Comparison of ENCODE assay signal across 8 cellular contexts in genomic region chr10:100370976-100371706, GRCh38. TPM values are rescaled to one million over a fixed set of nuclear protein-coding genes. Genes with fewer than 3 reads are reported as not detected.
A peak's percentile ranks its signal among the peaks of the same experiment; 100 is the strongest.
DNase-seq lines count a peak whose midpoint lies in the region; ATAC-seq and TF ChIP-seq lines count a peak whose summit lies in the region.

No MANE protein-coding gene starts in this region.

- H3K4me1 ChIP-seq in MM.1S (ENCODE audit: low read length): peaks cover 44% of the 10 kb centered on the region

- H3K9me3 ChIP-seq in MM.1S (replicated peaks; ENCODE audit: insufficient read depth, low read length): no peaks in the 10 kb centered on the region

- ATAC-seq in HG03097 (IDR thresholded peaks at IDR 0.05; ENCODE audit: low FRiP score, unreplicated experiment): no peak

- H3K36me3 ChIP-seq in MM.1S (replicated peaks; ENCODE audit: insufficient read depth, low read length): no peaks in the 10 kb centered on the region

- H3F3A ChIP-seq in MM.1S (ENCODE audit: insufficient read depth, low read length): peaks cover 26% of the 10 kb centered on the region

- DNase-seq in CMK (ENCODE audit: low read depth): peak; percentile 55
- DNase-seq in MM.1S: peak; percentile 34
- DNase-seq in activated CD4-positive, alpha-beta T cell treated with anti-CD3 and anti-CD28 coated beads, Interleukin-2, amount 50 U/mL, for 4 hours: peak; percentile 16 to 20
- DNase-seq in dedifferentiated amniotic fluid mesenchymal stem cell (ENCODE audit: extremely low spot score): peak; percentile 71
- DNase-seq in lower leg skin (ENCODE audit: low spot score in 2 of 2): peak; percentile 84 to 96
- DNase-seq in stimulated activated CD4-positive, alpha-beta T cell treated with anti-CD3 and anti-CD28 coated beads, Interleukin-4, amount 100 ng/mL, for 24 hours: peak; percentile 56
- no peak for DNase-seq in NCI-H1436 (lab: John Stamatoyannopoulos, UW)

- peak overlapping the region; percentile 57 for H3K9ac ChIP-seq in MM.1S (ENCODE audit: low read length)

- H3K4me2 ChIP-seq in MM.1S (ENCODE audit: low read depth, low read length): peak overlapping the region; percentile 81

- H3K27ac ChIP-seq in MM.1S (ENCODE audit: low read length): peak overlapping the region; percentile 94

- no peaks in the 10 kb centered on the region for H3K27me3 ChIP-seq in MM.1S (replicated peaks; ENCODE audit: insufficient read depth, low read length)

- H3K4me3 ChIP-seq in MM.1S (ENCODE audit: low read length) (peak overlapping the region; percentile 40), lower leg skin (ENCODE audit: low read depth, poor library complexity, severe bottlenecking) (no peak overlapping the region)

- H4K20me1 ChIP-seq in MM.1S (ENCODE audit: insufficient read depth, low read length): no peaks in the 10 kb centered on the region

- intact Hi-C loops in lower leg skin (cut with DNase I; ENCODE audit: low total_unique reads): no loop called here

- peak overlapping the region; percentile 47 for H2AFZ ChIP-seq in MM.1S (ENCODE audit: low read length)

- H3K79me2 ChIP-seq in MM.1S (ENCODE audit: low read length): peaks cover 19% of the 10 kb centered on the region

- H3K9me2 ChIP-seq in MM.1S (replicated peaks; ENCODE audit: insufficient read depth, low read length): no peaks in the 10 kb centered on the region

- TF ChIP-seq POLR2A in lower leg skin (IDR thresholded peaks at IDR 0.05): no peak

- WGBS in lower leg skin, 2 donors: 8 to 18% methylated on average over 12 of the region's 12 CpGs

- TF ChIP-seq CTCF in MM.1S (IDR thresholded peaks at IDR 0.05; ENCODE audit: low read length) (no peak), lower leg skin (IDR thresholded peaks at IDR 0.05) (no peak)

RNA-seq across cellular contexts. Expression of gene SCD, which starts 24.1 kb away (rescaled TPM):
- 10 to 100 TPM; 23.8 to 56.7 (median 32.3) TPM for total RNA-seq in lower leg skin

RNA-seq across cellular contexts. Expression of gene PKD2L1, which starts 41.1 kb away (rescaled TPM):
- not detected for total RNA-seq in lower leg skin
